Comparison of ENCODE assay signal across 24 cellular contexts in the genomic region with DNA sequence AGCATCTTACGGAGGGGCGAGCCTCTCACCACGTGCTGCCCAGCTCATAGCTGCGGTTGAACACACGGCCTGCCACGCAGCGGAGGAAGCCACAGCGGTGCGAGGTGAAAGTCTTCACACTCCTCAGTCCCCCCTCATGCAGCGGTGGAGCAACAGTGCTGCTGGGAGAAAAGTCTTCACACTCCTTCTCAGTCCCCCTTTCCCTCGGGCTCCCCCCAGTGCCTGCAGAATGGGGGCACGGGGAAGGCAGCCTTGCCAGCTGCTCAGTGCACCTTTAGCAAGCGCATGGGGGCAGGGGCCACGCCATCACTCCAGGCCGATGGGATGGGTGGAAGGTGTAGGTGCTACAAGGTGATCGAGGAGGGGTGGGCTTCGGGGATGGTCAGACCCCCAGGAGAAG.
"Had no signal": no experiment of that assay in that cellular context is flagged by ENCODE, and none has a peak within 500 bp of the region (broad histone marks: within the 10 kb centered on the region; RNA-seq: fewer than 3 reads in every experiment).

No MANE protein-coding gene starts in this region.

- DNase-seq: cerebellar nuclear complex; colonic mucosa; cortex of kidney; dermis blood vessel endothelial cell; dorsolateral prefrontal cortex; effector CD4-positive, alpha-beta T cell; effector CD8-positive, alpha-beta T cell; effector memory CD8-positive, alpha-beta T cell; endodermal cell; erythroblast; esophagus squamous epithelium; foreskin fibroblast; foreskin keratinocyte; foreskin melanocyte; gastrocnemius medialis; glutamatergic neuron; head of caudate nucleus; heart left ventricle had no signal

- H3K36me3 ChIP-seq: colonic mucosa, esophagus muscularis mucosa, esophagus squamous epithelium, gastrocnemius medialis, gastroesophageal sphincter, heart left ventricle had no signal

- H3K4me3 ChIP-seq: colonic mucosa, coronary artery, dorsolateral prefrontal cortex, esophagus muscularis mucosa, esophagus squamous epithelium, gastrocnemius medialis, gastroesophageal sphincter, heart left ventricle had no signal

- H3K27me3 Mint-ChIP-seq: dendritic cell treated with granulocyte-macrophage colony-stimulating factor and Interleukin-4, amounts not matched to agents 40 ng/mL and 50 ng/mL, for 4 days had no signal

- H3K4me1 Mint-ChIP-seq: endodermal cell had no signal

- H3K27ac ChIP-seq: colonic mucosa, coronary artery, dorsolateral prefrontal cortex, epithelial cell of prostate, esophagus muscularis mucosa, esophagus squamous epithelium, foreskin keratinocyte, gastrocnemius medialis, gastroesophageal sphincter, heart left ventricle had no signal

- H3K9me3 ChIP-seq: colonic mucosa, esophagus muscularis mucosa, esophagus squamous epithelium, gastrocnemius medialis, gastroesophageal sphincter, heart left ventricle had no signal

- H3K9me3 Mint-ChIP-seq: dendritic cell treated with granulocyte-macrophage colony-stimulating factor and Interleukin-4, amounts not matched to agents 40 ng/mL and 50 ng/mL, for 4 days; effector memory CD8-positive, alpha-beta T cell; endodermal cell had no signal

- H3K4me1 ChIP-seq: colonic mucosa, esophagus muscularis mucosa, esophagus squamous epithelium, foreskin keratinocyte, gastrocnemius medialis, gastroesophageal sphincter, heart left ventricle had no signal

- ATAC-seq: effector memory CD8-positive, alpha-beta T cell; esophagus mucosa; foreskin keratinocyte; gastrocnemius medialis; gastroesophageal sphincter; heart left ventricle had no signal

- H3K27me3 ChIP-seq: colonic mucosa, foreskin keratinocyte, gastrocnemius medialis had no signal

- H3K27ac Mint-ChIP-seq: dendritic cell treated with granulocyte-macrophage colony-stimulating factor and Interleukin-4, amounts not matched to agents 40 ng/mL and 50 ng/mL, for 4 days; effector memory CD8-positive, alpha-beta T cell; endodermal cell had no signal

- H3K4me3 Mint-ChIP-seq: dendritic cell treated with granulocyte-macrophage colony-stimulating factor and Interleukin-4, amounts not matched to agents 40 ng/mL and 50 ng/mL, for 4 days; effector memory CD8-positive, alpha-beta T cell; endodermal cell had no signal
